22 cellular contexts compared by ENCODE assay signal in genomic region chr2:153320892-153321291, GRCh38.
DNase-seq lines count a peak whose midpoint lies in the region; ATAC-seq, FAIRE-seq and TF ChIP-seq lines count a peak whose summit lies in the region.
"Had no signal": no experiment of that assay in that cellular context is flagged by ENCODE, and none has a peak within 500 bp of the region (broad histone marks: within the 10 kb centered on the region; RNA-seq: fewer than 3 reads in every experiment).

No MANE protein-coding gene starts in this region.

- DNase-seq in D721Med (ENCODE audit: insufficient read length, low spot score): no peak
- DNase-seq in sigmoid colon: no peak
- no peak for DNase-seq in uterus
- DNase-seq in NCI-H345 (lab: John Stamatoyannopoulos, UW): no peak
- no peak for DNase-seq in NCI-H510A (lab: John Stamatoyannopoulos, UW)
- no peak for DNase-seq in AG20443 (ENCODE audit: low spot score)
- DNase-seq: BE2C; C1 segment of cervical spinal cord; CD4-positive, alpha-beta memory T cell; CD4-positive, CD25-positive, alpha-beta regulatory T cell; CD8-positive, alpha-beta memory T cell; COR-L47; DMS79 treated with DMSO at 0.1 percent for 48 hours; GF-D8 had no signal

- TF ChIP-seq EP300 in gastroesophageal sphincter (IDR thresholded peaks at IDR 0.05) (no peak), sigmoid colon (IDR thresholded peaks at IDR 0.05) (peak in 1 of 4 donors; percentile 67)

- H3K36me3 ChIP-seq in gastroesophageal sphincter: no peaks in the 10 kb centered on the region
- no peaks in the 10 kb centered on the region for H3K36me3 ChIP-seq in sigmoid colon
- H3K36me3 ChIP-seq in uterus: no peaks in the 10 kb centered on the region
- H3K36me3 ChIP-seq: BE2C, BLaER1 had no signal

- no peak overlapping the region for H3K4me3 ChIP-seq in gastroesophageal sphincter
- no peak overlapping the region for H3K4me3 ChIP-seq in sigmoid colon
- H3K4me3 ChIP-seq in uterus: no peak overlapping the region
- H3K4me3 ChIP-seq: A549, BLaER1 had no signal

- H3K4me1 ChIP-seq in gastroesophageal sphincter (peaks cover 0 to 8% (median 0%) of the 10 kb centered on the region in 3 donors), sigmoid colon (peaks cover 0 to 18% (median 2%) of the 10 kb centered on the region in 4 donors), uterus (peaks cover 0 to 7% of the 10 kb centered on the region in 2 donors)
- H3K4me1 ChIP-seq: A549, BE2C, BLaER1 had no signal

- H3K27ac ChIP-seq in gastroesophageal sphincter (peak overlapping the region in 3 of 4 donors; percentile 29 to 38 (median 33)), sigmoid colon (peak overlapping the region in 3 of 4 donors; percentile 34 to 52 (median 44)), uterus (peak overlapping the region; percentile 39 to 43)
- H3K27ac ChIP-seq: 22Rv1, A549, BLaER1 had no signal

- H3K9me3 ChIP-seq in gastroesophageal sphincter: no peaks in the 10 kb centered on the region
- H3K9me3 ChIP-seq in sigmoid colon: no peaks in the 10 kb centered on the region
- no peaks in the 10 kb centered on the region for H3K9me3 ChIP-seq in uterus
- H3K9me3 ChIP-seq: A549, BE2C, BLaER1 had no signal

- intact Hi-C loops in sigmoid colon (cut with DNase I) (no loop called here), uterus (cut with DNase I; ENCODE audit: low total_unique reads) (no loop called here)

- no peak for ATAC-seq in gastroesophageal sphincter
- ATAC-seq: A549 had no signal

- H3K27me3 ChIP-seq in gastroesophageal sphincter (no peaks in the 10 kb centered on the region), sigmoid colon (no peaks in the 10 kb centered on the region), uterus (no peaks in the 10 kb centered on the region)
- H3K27me3 ChIP-seq: BE2C, BLaER1 had no signal

- peak; percentile 60 for FAIRE-seq in D721Med (lab: Jason Lieb, UNC)
- FAIRE-seq: A549, G401.6, GM12891, GM18507, GM19239 had no signal

- TF ChIP-seq CTCF in D721Med (IDR thresholded peaks at IDR 0.05; ENCODE audit: insufficient read depth, missing control alignments) (no peak), gastroesophageal sphincter (IDR thresholded peaks at IDR 0.05) (no peak), sigmoid colon (IDR thresholded peaks at IDR 0.05) (no peak), uterus (IDR thresholded peaks at IDR 0.05) (no peak)

- TF ChIP-seq POLR2A in gastroesophageal sphincter (IDR thresholded peaks at IDR 0.05) (no peak), sigmoid colon (IDR thresholded peaks at IDR 0.05) (no peak), uterus (IDR thresholded peaks at IDR 0.05) (no peak)
